Comparison of ENCODE assay signal across 29 cellular contexts in genomic region chr5:72407541-72407940, GRCh38.
DNase-seq lines count a peak whose midpoint lies in the region; ATAC-seq and TF ChIP-seq lines count a peak whose summit lies in the region.
"Had no signal": no experiment of that assay in that cellular context is flagged by ENCODE, and none has a peak within 500 bp of the region (broad histone marks: within the 10 kb centered on the region; RNA-seq: fewer than 3 reads in every experiment).

No MANE protein-coding gene starts in this region.

- H4K20me1 ChIP-seq in neural progenitor cell (ENCODE audit: low read depth) = no peaks in the 10 kb centered on the region

- H3F3A ChIP-seq in neural progenitor cell (ENCODE audit: low read depth) = no peaks in the 10 kb centered on the region

- ATAC-seq in GM18868 (IDR thresholded peaks at IDR 0.05; ENCODE audit: unreplicated experiment) (no peak), mucosa of descending colon (no peak)
- ATAC-seq: activated CD8-positive, alpha-beta T cell treated with anti-CD3 and anti-CD28 coated beads for 36 hours; activated naive CD8-positive, alpha-beta T cell treated with anti-CD3 and anti-CD28 coated beads, Interleukin-2, amount 50 U/mL, for 24 hours; GM23338; natural killer cell treated with Interleukin-12 subunit alpha and Interleukin-12 subunit beta and Interleukin-15 and Interleukin-18, amount 100 ng/mL, for 72 hours; stimulated activated effector memory CD8-positive, alpha-beta T cell treated with anti-CD3 and anti-CD28 coated beads, Interleukin-12 subunit alpha, Interleukin-12 subunit beta, amount 100 ng/mL, for 72 hours; upper lobe of right lung had no signal

- H3K27me3 ChIP-seq in ectodermal cell (ENCODE audit: control insufficient read depth, insufficient read depth, low read length, poor library complexity, severe bottlenecking) (no peaks in the 10 kb centered on the region), neural progenitor cell (no peaks in the 10 kb centered on the region)
- H3K27me3 ChIP-seq: ovary, upper lobe of right lung had no signal

- intact Hi-C loops in mucosa of descending colon (cut with DNase I, micrococcal nuclease) = no loop called here

- H3K27ac ChIP-seq in ectodermal cell (ENCODE audit: insufficient read depth, low read depth, low read length, poor library complexity, severe bottlenecking) = peak overlapping the region; percentile 91
- no peak overlapping the region for H3K27ac ChIP-seq in neural progenitor cell
- H3K27ac ChIP-seq: ovary, upper lobe of right lung had no signal

- no peaks in the 10 kb centered on the region for H3K36me3 ChIP-seq in ectodermal cell (ENCODE audit: control insufficient read depth, insufficient read depth, low read length)
- no peaks in the 10 kb centered on the region for H3K36me3 ChIP-seq in neural progenitor cell
- H3K36me3 ChIP-seq in mucosa of descending colon (ENCODE audit: low read depth) = no peaks in the 10 kb centered on the region
- H3K36me3 ChIP-seq: ovary, upper lobe of right lung had no signal

- H3K4me2 ChIP-seq in neural progenitor cell = no peak overlapping the region
- H3K4me2 ChIP-seq: GM23338, SK-N-SH had no signal

- H3K4me1 ChIP-seq in ectodermal cell (ENCODE audit: control insufficient read depth, insufficient read depth, low read length) (peaks cover 20% of the 10 kb centered on the region), neural progenitor cell (no peaks in the 10 kb centered on the region), mucosa of descending colon (ENCODE audit: low read depth) (no peaks in the 10 kb centered on the region)

- H3K4me3 ChIP-seq in ectodermal cell (ENCODE audit: insufficient read depth, low read depth, low read length) (no peak overlapping the region), neural progenitor cell (no peak overlapping the region), mucosa of descending colon (no peak overlapping the region)
- H3K4me3 ChIP-seq: GM23338, ovary, upper lobe of right lung had no signal

- H3K27me3 Mint-ChIP-seq in neural progenitor cell (ENCODE audit: insufficient read depth, low read depth) = no peaks in the 10 kb centered on the region

- no peaks in the 10 kb centered on the region for H3K79me2 ChIP-seq in neural progenitor cell (ENCODE audit: low read depth)

- WGBS in ectodermal cell, 2 experiments = 84 to 88% methylated on average over 2 of the region's 2 CpGs

- H2AFZ ChIP-seq in neural progenitor cell (replicated peaks) = no peak overlapping the region
- H2AFZ ChIP-seq: GM23338 had no signal

- peaks cover 34% of the 10 kb centered on the region for H3K4me1 Mint-ChIP-seq in neural progenitor cell
- H3K4me1 Mint-ChIP-seq: activated naive CD8-positive, alpha-beta T cell treated with anti-CD3 and anti-CD28 coated beads, Interleukin-2, amount 50 U/mL, for 24 hours; GM23338; stimulated activated effector memory CD8-positive, alpha-beta T cell treated with anti-CD3 and anti-CD28 coated beads, Interleukin-12 subunit alpha, Interleukin-12 subunit beta, amount 100 ng/mL, for 72 hours had no signal

- peak; percentile 74 for DNase-seq in ELR (ENCODE audit: low read depth)
- DNase-seq in MV-4-11 (lab: John Stamatoyannopoulos, UW) = peak; percentile 48
- no peak for DNase-seq in neural progenitor cell (ENCODE audit: low spot score)
- no peak for DNase-seq in COLO829 (ENCODE audit: low spot score)
- DNase-seq in mucosa of descending colon = no peak
- DNase-seq: activated CD8-positive, alpha-beta T cell treated with anti-CD3 and anti-CD28 coated beads for 36 hours; activated gamma-delta T cell treated with Interleukin-2 at 50 U/mL for 16 hours; activated naive CD8-positive, alpha-beta T cell treated with anti-CD3 and anti-CD28 coated beads, Interleukin-2, amount 50 U/mL, for 24 hours; activated T-cell treated with anti-CD3 and anti-CD28 coated beads for 4 hours; Calu3; dermis blood vessel endothelial cell; DMS79 treated with DMSO at 0.1 percent for 48 hours; Karpas-422; NCI-H1105; NCI-H2029; NCI-H526 treated with DMSO at 0.1 percent for 48 hours; ovary; right cardiac atrium; SK-N-SH; stimulated activated CD4-positive, alpha-beta T cell treated with anti-CD3 and anti-CD28 coated beads, Interleukin-12 subunit alpha, Interleukin-12 subunit beta, amount 100 ng/mL, for 4 hours; stimulated activated CD4-positive, alpha-beta T cell treated with anti-CD3 and anti-CD28 coated beads, Interleukin-4, amount 100 ng/mL, for 1 hour; upper lobe of right lung had no signal

- TF ChIP-seq CTCF in neural progenitor cell (IDR thresholded peaks at IDR 0.05) (no peak), mucosa of descending colon (IDR thresholded peaks at IDR 0.05) (no peak)

- H3K9me3 Mint-ChIP-seq in neural progenitor cell = peaks cover 19% of the 10 kb centered on the region
- H3K9me3 Mint-ChIP-seq: natural killer cell treated with Interleukin-12 subunit alpha and Interleukin-12 subunit beta and Interleukin-15 and Interleukin-18, amount 100 ng/mL, for 72 hours; stimulated activated effector memory CD8-positive, alpha-beta T cell treated with anti-CD3 and anti-CD28 coated beads, Interleukin-12 subunit alpha, Interleukin-12 subunit beta, amount 100 ng/mL, for 72 hours; T-helper 1 cell treated with Interleukin-12 subunit alpha and Interleukin-12 subunit beta and Interleukin-4 antibody, amounts not matched to agents 30 μg/mL and 1 μg/mL, for 36 hours had no signal

- peak overlapping the region; percentile 95 for H3K27ac Mint-ChIP-seq in neural progenitor cell
- H3K27ac Mint-ChIP-seq: activated CD8-positive, alpha-beta T cell treated with anti-CD3 and anti-CD28 coated beads for 36 hours; activated naive CD8-positive, alpha-beta T cell treated with anti-CD3 and anti-CD28 coated beads, Interleukin-2, amount 50 U/mL, for 24 hours; GM23338; natural killer cell treated with Interleukin-12 subunit alpha and Interleukin-12 subunit beta and Interleukin-15 and Interleukin-18, amount 100 ng/mL, for 72 hours; stimulated activated effector memory CD8-positive, alpha-beta T cell treated with anti-CD3 and anti-CD28 coated beads, Interleukin-12 subunit alpha, Interleukin-12 subunit beta, amount 100 ng/mL, for 72 hours; T-helper 1 cell treated with Interleukin-12 subunit alpha and Interleukin-12 subunit beta and Interleukin-4 antibody, amounts not matched to agents 30 μg/mL and 1 μg/mL, for 36 hours had no signal

- H3K9me3 ChIP-seq in ectodermal cell (ENCODE audit: control insufficient read depth, low read length) = no peaks in the 10 kb centered on the region
- no peaks in the 10 kb centered on the region for H3K9me3 ChIP-seq in neural progenitor cell (ENCODE audit: low read depth)
- H3K9me3 ChIP-seq in mucosa of descending colon = no peaks in the 10 kb centered on the region
- H3K9me3 ChIP-seq: ovary, SK-N-SH, upper lobe of right lung had no signal

- H3K36me3 Mint-ChIP-seq in neural progenitor cell = peaks cover 7% of the 10 kb centered on the region
- H3K36me3 Mint-ChIP-seq: CD14-positive monocyte; natural killer cell treated with Interleukin-12 subunit alpha and Interleukin-12 subunit beta and Interleukin-15 and Interleukin-18, amount 100 ng/mL, for 72 hours; stimulated activated effector memory CD8-positive, alpha-beta T cell treated with anti-CD3 and anti-CD28 coated beads, Interleukin-12 subunit alpha, Interleukin-12 subunit beta, amount 100 ng/mL, for 72 hours had no signal

- H3K4me3 Mint-ChIP-seq in neural progenitor cell = no peak overlapping the region
- H3K4me3 Mint-ChIP-seq: activated CD8-positive, alpha-beta T cell treated with anti-CD3 and anti-CD28 coated beads for 36 hours; activated naive CD8-positive, alpha-beta T cell treated with anti-CD3 and anti-CD28 coated beads, Interleukin-2, amount 50 U/mL, for 24 hours; CD14-positive monocyte; GM23338; natural killer cell treated with Interleukin-12 subunit alpha and Interleukin-12 subunit beta and Interleukin-15 and Interleukin-18, amount 100 ng/mL, for 72 hours; stimulated activated effector memory CD8-positive, alpha-beta T cell treated with anti-CD3 and anti-CD28 coated beads, Interleukin-12 subunit alpha, Interleukin-12 subunit beta, amount 100 ng/mL, for 72 hours; T-helper 1 cell treated with Interleukin-12 subunit alpha and Interleukin-12 subunit beta and Interleukin-4 antibody, amounts not matched to agents 30 μg/mL and 1 μg/mL, for 36 hours had no signal

- H3K9ac ChIP-seq in neural progenitor cell = no peak overlapping the region
- H3K9ac ChIP-seq: SK-N-SH had no signal

Comparison
In these comparisons a context has a peak if more than half of its experiments do, and no peak if none do; other contexts are left out.
1. DNase-seq: peak in ELR (single experiment) and MV-4-11 (single experiment); none in neural progenitor cell (single experiment), COLO829 (single experiment) and mucosa of descending colon (0 of 3).